ENCODE assay signal across 18 cellular contexts in the genomic region with DNA sequence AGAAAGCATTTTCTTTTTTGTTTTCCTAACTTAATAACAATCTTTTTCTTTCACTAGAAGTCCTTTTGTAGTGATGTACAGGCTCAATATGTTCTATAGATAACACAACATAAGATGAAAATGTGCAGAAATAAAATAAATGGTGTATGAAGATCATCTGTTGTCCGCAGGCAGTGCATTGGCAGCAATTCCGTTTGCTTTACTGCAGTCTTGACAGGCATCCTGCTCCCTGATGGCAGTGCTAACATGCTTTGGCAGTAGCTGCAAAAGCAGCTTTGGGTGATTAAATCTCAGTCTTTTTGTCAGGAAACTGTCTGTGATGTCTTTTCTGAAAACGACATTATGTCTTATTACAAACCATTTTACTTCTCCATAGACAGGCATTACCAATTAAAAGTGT.
DNase-seq lines count a peak whose midpoint lies in the region; ATAC-seq and TF ChIP-seq lines count a peak whose summit lies in the region.
"Had no signal": no experiment of that assay in that cellular context is flagged by ENCODE, and none has a peak within 500 bp of the region (broad histone marks: within the 10 kb centered on the region; RNA-seq: fewer than 3 reads in every experiment).

No MANE protein-coding gene starts in this region.

- H3K27me3 ChIP-seq in BE2C (no peaks in the 10 kb centered on the region), esophagus muscularis mucosa (no peaks in the 10 kb centered on the region)

- H3K9me3 Mint-ChIP-seq in glutamatergic neuron (ENCODE audit: unreplicated experiment) (no peaks in the 10 kb centered on the region), CD14-positive monocyte (peaks cover 0 to 5% (median 0%) of the 10 kb centered on the region in 7 donors)

- intact Hi-C loops in esophagus muscularis mucosa (cut with DNase I) (no loop called here), CD14-positive monocyte (cut with micrococcal nuclease) (no loop called here)

- peak; percentile 64 for DNase-seq in BE2C
- peak; percentile 34 for DNase-seq in NCI-H1694 (lab: John Stamatoyannopoulos, UW)
- peak; percentile 20 for DNase-seq in SK-N-DZ (ENCODE audit: low spot score)
- DNase-seq in glutamatergic neuron: peak; percentile 14
- no peak for DNase-seq in esophagus muscularis mucosa (ENCODE audit: extremely low spot score)
- DNase-seq in activated CD4-positive, alpha-beta T cell treated with anti-CD3 and anti-CD28 coated beads for 48 hours: no peak
- no peak for DNase-seq in CD14-positive monocyte (ENCODE audit: low spot score)
- DNase-seq: NCI-H1105 treated with DMSO at 0.1 percent for 48 hours, NCI-H187, NCI-H2171 treated with DMSO at 0.1 percent for 48 hours, NCI-H774, PC-9, SW 1271, T-helper 2 cell had no signal

- TF ChIP-seq CTCF in BE2C (IDR thresholded peaks at IDR 0.05; ENCODE audit: low read depth, low read length) (no peak), glutamatergic neuron (IDR thresholded peaks at IDR 0.05; ENCODE audit: partially characterized antibody, unreplicated experiment) (no peak), esophagus muscularis mucosa (IDR thresholded peaks at IDR 0.05) (no peak), CD14-positive monocyte (IDR thresholded peaks at IDR 0.05) (no peak)

- TF ChIP-seq POLR2A in esophagus muscularis mucosa (IDR thresholded peaks at IDR 0.05; ENCODE audit: low read depth): no peak

- H3K4me1 ChIP-seq in BE2C (peaks cover 17% of the 10 kb centered on the region), esophagus muscularis mucosa (no peaks in the 10 kb centered on the region)

- no peak overlapping the region for H3K27ac Mint-ChIP-seq in glutamatergic neuron (ENCODE audit: unreplicated experiment)
- no peak overlapping the region for H3K27ac Mint-ChIP-seq in CD14-positive monocyte

- no peaks in the 10 kb centered on the region for H3K36me3 Mint-ChIP-seq in glutamatergic neuron (ENCODE audit: unreplicated experiment)
- H3K36me3 Mint-ChIP-seq in CD14-positive monocyte: no peaks in the 10 kb centered on the region

- H3K4me3 ChIP-seq in BE2C (ENCODE audit: low read depth, low read length) (peak overlapping the region; percentile 21; the same call in 1 of the 2 replicates), esophagus muscularis mucosa (no peak overlapping the region)
- H3K4me3 ChIP-seq: GM12878, K562, PC-9 had no signal

- H3K4me1 Mint-ChIP-seq in glutamatergic neuron (ENCODE audit: low read depth, unreplicated experiment) (peaks cover 3% of the 10 kb centered on the region), CD14-positive monocyte (no peaks in the 10 kb centered on the region)

- no peaks in the 10 kb centered on the region for H3K27me3 Mint-ChIP-seq in glutamatergic neuron (ENCODE audit: unreplicated experiment)
- peaks cover 0 to 1% (median 0%) of the 10 kb centered on the region in 3 donors for H3K27me3 Mint-ChIP-seq in CD14-positive monocyte (ENCODE audit: low read depth in 3 of 3)

- H3K36me3 ChIP-seq in BE2C (no peaks in the 10 kb centered on the region), esophagus muscularis mucosa (no peaks in the 10 kb centered on the region)

- no peak overlapping the region for H3K4me3 Mint-ChIP-seq in glutamatergic neuron (ENCODE audit: unreplicated experiment)
- no peak overlapping the region for H3K4me3 Mint-ChIP-seq in CD14-positive monocyte

- WGBS in esophagus muscularis mucosa: 49% methylated on average over 3 of the region's 3 CpGs

- H3K9me3 ChIP-seq in BE2C: no peaks in the 10 kb centered on the region
- no peaks in the 10 kb centered on the region for H3K9me3 ChIP-seq in esophagus muscularis mucosa

- TF ChIP-seq EP300 in esophagus muscularis mucosa (IDR thresholded peaks at IDR 0.05): no peak

- H3K27ac ChIP-seq in esophagus muscularis mucosa (replicated peaks in 1 of 4): no peak overlapping the region
- H3K27ac ChIP-seq: PC-9, RWPE1 had no signal

- no peak for ATAC-seq in HG03095 (IDR thresholded peaks at IDR 0.05; ENCODE audit: unreplicated experiment)
- ATAC-seq: GM12878, K562 had no signal

Comparison
In these comparisons a context has a peak if more than half of its experiments do, and no peak if none do; other contexts are left out.
1. DNase-seq: peak in BE2C (single experiment), NCI-H1694 (single experiment), SK-N-DZ (single experiment) and glutamatergic neuron (single experiment); none in esophagus muscularis mucosa (single experiment), activated CD4-positive, alpha-beta T cell treated with anti-CD3 and anti-CD28 coated beads for 48 hours (single experiment) and CD14-positive monocyte (single experiment).